In the genomic region with DNA sequence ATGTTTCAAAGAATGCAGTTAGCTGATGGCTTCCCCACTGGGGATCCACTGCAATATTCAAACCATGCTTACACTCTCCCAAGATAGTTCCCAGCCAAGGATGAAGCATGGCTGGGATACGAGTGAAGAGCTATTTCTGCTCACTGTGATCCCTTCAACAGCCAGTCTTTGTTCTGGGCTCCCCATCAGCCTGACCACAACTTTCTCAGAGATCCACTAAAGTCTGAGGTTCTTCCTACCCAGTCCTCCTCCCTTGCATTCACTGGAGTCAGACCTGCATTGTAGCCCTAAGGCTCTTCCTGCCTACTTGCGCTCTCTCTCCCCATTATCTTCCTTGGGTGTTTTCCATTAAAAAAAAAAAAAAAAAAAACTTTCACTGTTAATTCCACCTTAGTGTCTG, we compare ENCODE assay signal across 33 cellular contexts.
"Had no signal": no experiment of that assay in that cellular context is flagged by ENCODE, and none has a peak within 500 bp of the region (broad histone marks: within the 10 kb centered on the region; RNA-seq: fewer than 3 reads in every experiment).

No MANE protein-coding gene starts in this region.

- H3K4me3 Mint-ChIP-seq: activated CD4-positive, alpha-beta T cell treated with anti-CD3 and anti-CD28 coated beads for 36 hours; activated CD8-positive, alpha-beta memory T cell treated with anti-CD3 and anti-CD28 coated beads, Interleukin-2, amount 10 ng/mL, durations not matched to agents 7 days and 5 days; activated CD8-positive, alpha-beta T cell treated with anti-CD3 and anti-CD28 coated beads, Interleukin-2, amount 10 ng/mL, durations not matched to agents 7 days and 5 days; activated naive CD4-positive, alpha-beta T cell treated with anti-CD3 and anti-CD28 coated beads, Interleukin-2, amount 50 U/mL, for 24 hours; activated naive CD8-positive, alpha-beta T cell treated with anti-CD3 and anti-CD28 coated beads, Interleukin-2, amount 50 U/mL, for 24 hours; dendritic cell treated with granulocyte-macrophage colony-stimulating factor and Interleukin-4, amounts not matched to agents 40 ng/mL and 50 ng/mL, for 4 days; endodermal cell; immature natural killer cell; naive B cell; nephron progenitor cell; stimulated activated effector memory CD8-positive, alpha-beta T cell treated with anti-CD3 and anti-CD28 coated beads, Interleukin-12 subunit alpha, Interleukin-12 subunit beta, amount 100 ng/mL, for 72 hours; stimulated activated naive CD8-positive, alpha-beta T cell treated with anti-CD3 and anti-CD28 coated beads, Interleukin-15, Interleukin-2, amounts not matched to agents 100 ng/mL and 50 ng/mL, for 24 hours; T-helper 17 cell had no signal

- H3K36me3 ChIP-seq: breast epithelium, left lung, lower lobe of right lung, ovary, upper lobe of right lung had no signal

- H3K27me3 ChIP-seq: breast epithelium, heart left ventricle, left lung, ovary, upper lobe of right lung had no signal

- H3K27ac Mint-ChIP-seq: activated CD4-positive, alpha-beta T cell treated with anti-CD3 and anti-CD28 coated beads for 36 hours; activated CD8-positive, alpha-beta memory T cell treated with anti-CD3 and anti-CD28 coated beads, Interleukin-2, amount 10 ng/mL, durations not matched to agents 7 days and 5 days; activated CD8-positive, alpha-beta T cell treated with anti-CD3 and anti-CD28 coated beads, Interleukin-2, amount 10 ng/mL, durations not matched to agents 7 days and 5 days; activated naive CD4-positive, alpha-beta T cell treated with anti-CD3 and anti-CD28 coated beads, Interleukin-2, amount 50 U/mL, for 24 hours; activated naive CD8-positive, alpha-beta T cell treated with anti-CD3 and anti-CD28 coated beads, Interleukin-2, amount 50 U/mL, for 24 hours; activated T-helper 2 cell treated with anti-CD3 and anti-CD28 coated beads, Interferon-gamma antibody, Interleukin-2, Interleukin-4, amounts not matched to agents 10 μg/mL and 5 μg/mL and 100 μg/mL, durations not matched to agents 14 hours and 24 hours and 36 hours; dendritic cell treated with granulocyte-macrophage colony-stimulating factor and Interleukin-4, amounts not matched to agents 40 ng/mL and 50 ng/mL, for 4 days; endodermal cell; immature natural killer cell; naive B cell; nephron progenitor cell; progenitor cell of endocrine pancreas; stimulated activated effector memory CD8-positive, alpha-beta T cell treated with anti-CD3 and anti-CD28 coated beads, Interleukin-12 subunit alpha, Interleukin-12 subunit beta, amount 100 ng/mL, for 72 hours; stimulated activated naive CD8-positive, alpha-beta T cell treated with anti-CD3 and anti-CD28 coated beads, Interleukin-15, Interleukin-2, amounts not matched to agents 100 ng/mL and 50 ng/mL, for 24 hours; T-helper 17 cell had no signal

- H3K9me3 Mint-ChIP-seq: activated naive CD4-positive, alpha-beta T cell treated with anti-CD3 and anti-CD28 coated beads, Interleukin-2, amount 50 U/mL, for 24 hours; activated naive CD8-positive, alpha-beta T cell treated with anti-CD3 and anti-CD28 coated beads, Interleukin-2, amount 50 U/mL, for 24 hours; activated T-helper 2 cell treated with anti-CD3 and anti-CD28 coated beads, Interferon-gamma antibody, Interleukin-2, Interleukin-4, amounts not matched to agents 10 μg/mL and 5 μg/mL and 100 μg/mL, durations not matched to agents 14 hours and 24 hours and 36 hours; dendritic cell treated with granulocyte-macrophage colony-stimulating factor and Interleukin-4, amounts not matched to agents 40 ng/mL and 50 ng/mL, for 4 days; endodermal cell; immature natural killer cell; naive B cell; nephron progenitor cell; stimulated activated effector memory CD8-positive, alpha-beta T cell treated with anti-CD3 and anti-CD28 coated beads, Interleukin-12 subunit alpha, Interleukin-12 subunit beta, amount 100 ng/mL, for 72 hours; stimulated activated naive CD8-positive, alpha-beta T cell treated with anti-CD3 and anti-CD28 coated beads, Interleukin-15, Interleukin-2, amounts not matched to agents 100 ng/mL and 50 ng/mL, for 24 hours had no signal

- DNase-seq: activated CD4-positive, alpha-beta T cell treated with anti-CD3 and anti-CD28 coated beads for 36 hours; activated CD4-positive, CD25-positive, alpha-beta regulatory T cell; activated CD8-positive, alpha-beta memory T cell treated with anti-CD3 and anti-CD28 coated beads, Interleukin-2, amount 10 ng/mL, durations not matched to agents 7 days and 5 days; activated CD8-positive, alpha-beta T cell treated with anti-CD3 and anti-CD28 coated beads, Interleukin-2, amount 10 ng/mL, durations not matched to agents 7 days and 5 days; activated naive CD8-positive, alpha-beta T cell treated with anti-CD3 and anti-CD28 coated beads, Interleukin-2, amount 50 U/mL, for 24 hours; activated T-cell treated with anti-CD3 and anti-CD28 coated beads, Interleukin-2, amount 50 U/mL, for 48 hours; amygdala; central memory CD4-positive, alpha-beta T cell; endodermal cell; foreskin fibroblast; heart left ventricle; hypothalamus; immature natural killer cell; kidney glomerular epithelial cell; left lung; lower lobe of right lung; naive B cell; nephron progenitor cell; ovary; retina; small intestine; stimulated activated CD4-positive, alpha-beta T cell treated with anti-CD3 and anti-CD28 coated beads, Interleukin-4, amount 100 ng/mL, for 24 hours; T-helper 17 cell; upper lobe of right lung had no signal

- H3K27me3 Mint-ChIP-seq: dendritic cell treated with granulocyte-macrophage colony-stimulating factor and Interleukin-4, amounts not matched to agents 40 ng/mL and 50 ng/mL, for 4 days; progenitor cell of endocrine pancreas had no signal

- H3K4me3 ChIP-seq: breast epithelium, heart left ventricle, left lung, lower lobe of right lung, ovary, upper lobe of right lung had no signal

- H3K4me1 Mint-ChIP-seq: activated CD4-positive, alpha-beta T cell treated with anti-CD3 and anti-CD28 coated beads for 36 hours; activated naive CD4-positive, alpha-beta T cell treated with anti-CD3 and anti-CD28 coated beads, Interleukin-2, amount 50 U/mL, for 24 hours; activated naive CD8-positive, alpha-beta T cell treated with anti-CD3 and anti-CD28 coated beads, Interleukin-2, amount 50 U/mL, for 24 hours; immature natural killer cell; naive B cell; stimulated activated effector memory CD8-positive, alpha-beta T cell treated with anti-CD3 and anti-CD28 coated beads, Interleukin-12 subunit alpha, Interleukin-12 subunit beta, amount 100 ng/mL, for 72 hours; T-helper 17 cell had no signal

- H3K27ac ChIP-seq: breast epithelium, heart left ventricle, left lung, lower lobe of right lung, ovary, upper lobe of right lung had no signal

- H3K9me3 ChIP-seq: breast epithelium, heart left ventricle, left lung, lower lobe of right lung, ovary, upper lobe of right lung had no signal

- ATAC-seq: activated CD4-positive, alpha-beta T cell treated with anti-CD3 and anti-CD28 coated beads for 36 hours; activated CD8-positive, alpha-beta memory T cell treated with anti-CD3 and anti-CD28 coated beads, Interleukin-2, amount 10 ng/mL, durations not matched to agents 7 days and 5 days; activated CD8-positive, alpha-beta T cell treated with anti-CD3 and anti-CD28 coated beads, Interleukin-2, amount 10 ng/mL, durations not matched to agents 7 days and 5 days; activated naive CD8-positive, alpha-beta T cell treated with anti-CD3 and anti-CD28 coated beads, Interleukin-2, amount 50 U/mL, for 24 hours; esophagus mucosa; heart left ventricle; lower lobe of right lung; sciatic nerve; stimulated activated effector memory CD8-positive, alpha-beta T cell treated with anti-CD3 and anti-CD28 coated beads, Interleukin-12 subunit alpha, Interleukin-12 subunit beta, amount 100 ng/mL, for 72 hours; T-helper 17 cell; upper lobe of right lung had no signal

- H3K36me3 Mint-ChIP-seq: activated CD8-positive, alpha-beta memory T cell treated with anti-CD3 and anti-CD28 coated beads, Interleukin-2, amount 10 ng/mL, durations not matched to agents 7 days and 5 days; activated naive CD4-positive, alpha-beta T cell treated with anti-CD3 and anti-CD28 coated beads, Interleukin-2, amount 50 U/mL, for 24 hours; immature natural killer cell; naive B cell; stimulated activated effector memory CD8-positive, alpha-beta T cell treated with anti-CD3 and anti-CD28 coated beads, Interleukin-12 subunit alpha, Interleukin-12 subunit beta, amount 100 ng/mL, for 72 hours had no signal

- H3K4me1 ChIP-seq: breast epithelium, left lung, lower lobe of right lung, upper lobe of right lung had no signal
